1 cellular context compared by ENCODE assay signal in the genomic region with DNA sequence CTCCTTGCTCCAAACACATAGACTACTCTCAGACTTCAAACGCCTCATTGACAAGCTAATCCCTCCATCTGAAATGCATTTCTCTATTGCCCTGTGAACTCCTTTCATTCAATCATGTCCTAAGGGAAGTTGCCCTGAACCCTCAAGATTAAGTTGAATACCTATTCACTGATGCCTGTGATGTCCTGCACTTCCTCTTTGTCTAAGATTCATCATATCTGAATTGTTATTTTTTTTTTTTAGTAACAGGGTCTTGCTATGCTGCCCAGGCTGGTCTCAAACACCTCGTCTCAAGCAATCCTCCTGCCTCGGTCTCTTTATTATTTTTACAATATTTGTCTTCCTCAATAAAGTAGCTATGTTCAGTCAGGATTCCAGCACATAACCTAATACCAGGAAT.
TF ChIP-seq lines count a peak whose summit lies in the region.

No MANE protein-coding gene starts in this region.

TF ChIP-seq in K562, 482 proteins besides CTCF, POLR2A, EP300 and RAD21:
- TF ChIP-seq HNRNPL (IDR thresholded peaks at IDR 0.05; ENCODE audit: low read depth, low read length) (no peak), SPI1 (IDR thresholded peaks at IDR 0.05; ENCODE audit: borderline replicate concordance, low read depth, low read length) (peak; percentile 91), PTRF (tag; IDR thresholded peaks at IDR 0.05) (no peak), MED1 (CRISPR knock-in tag; IDR thresholded peaks at IDR 0.05; ENCODE audit: borderline replicate concordance) (no peak), POLR3G (IDR thresholded peaks at IDR 0.05; ENCODE audit: extremely low read depth, insufficient read length, insufficient replicate concordance) (no peak), BRD4 (IDR thresholded peaks at IDR 0.05) (no peak), NFIX (CRISPR knock-in tag; IDR thresholded peaks at IDR 0.05; ENCODE audit: low read depth) (no peak), ZBTB17 (CRISPR knock-in tag; IDR thresholded peaks at IDR 0.05) (0 out of 2 replicates have a peak, but pooled peaks have one; percentile 44), BCOR (IDR thresholded peaks at IDR 0.05) (0 out of 2 replicates have a peak, but pooled peaks have one; percentile 20), ZSCAN29 (IDR thresholded peaks at IDR 0.05) (no peak), HNRNPLL (IDR thresholded peaks at IDR 0.05; ENCODE audit: low read depth, low read length, poor library complexity, severe bottlenecking) (no peak), NRF1 (conservative IDR thresholded peaks at IDR 0.05 in 1 of 2, IDR thresholded peaks at IDR 0.05 in 1 of 2) (no peak), SP1 (CRISPR knock-in tag; IDR thresholded peaks at IDR 0.05) (no peak), ZNF121 (CRISPR knock-in tag; conservative IDR thresholded peaks at IDR 0.05) (peak; percentile 87), TGIF2 (CRISPR knock-in tag; IDR thresholded peaks at IDR 0.05) (no peak), BHLHE40 (IDR thresholded peaks at IDR 0.05; ENCODE audit: low read length) (no peak), NUFIP1 (IDR thresholded peaks at IDR 0.05; ENCODE audit: partially characterized antibody) (no peak), CBFA2T2 (conservative IDR thresholded peaks at IDR 0.05) (no peak), IFI16 (CRISPR knock-in tag; IDR thresholded peaks at IDR 0.05) (no peak)
- TF ChIP-seq, protein P1, sequence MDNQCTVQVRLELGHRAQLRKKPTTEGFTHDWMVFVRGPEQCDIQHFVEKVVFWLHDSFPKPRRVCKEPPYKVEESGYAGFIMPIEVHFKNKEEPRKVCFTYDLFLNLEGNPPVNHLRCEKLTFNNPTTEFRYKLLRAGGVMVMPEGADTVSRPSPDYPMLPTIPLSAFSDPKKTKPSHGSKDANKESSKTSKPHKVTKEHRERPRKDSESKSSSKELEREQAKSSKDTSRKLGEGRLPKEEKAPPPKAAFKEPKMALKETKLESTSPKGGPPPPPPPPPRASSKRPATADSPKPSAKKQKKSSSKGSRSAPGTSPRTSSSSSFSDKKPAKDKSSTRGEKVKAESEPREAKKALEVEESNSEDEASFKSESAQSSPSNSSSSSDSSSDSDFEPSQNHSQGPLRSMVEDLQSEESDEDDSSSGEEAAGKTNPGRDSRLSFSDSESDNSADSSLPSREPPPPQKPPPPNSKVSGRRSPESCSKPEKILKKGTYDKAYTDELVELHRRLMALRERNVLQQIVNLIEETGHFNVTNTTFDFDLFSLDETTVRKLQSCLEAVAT (IDR thresholded peaks at IDR 0.05), result peak in 1 of 2 experiments; percentile 82; a peak in 2 of 4 replicates
- TF ChIP-seq, protein P2, sequence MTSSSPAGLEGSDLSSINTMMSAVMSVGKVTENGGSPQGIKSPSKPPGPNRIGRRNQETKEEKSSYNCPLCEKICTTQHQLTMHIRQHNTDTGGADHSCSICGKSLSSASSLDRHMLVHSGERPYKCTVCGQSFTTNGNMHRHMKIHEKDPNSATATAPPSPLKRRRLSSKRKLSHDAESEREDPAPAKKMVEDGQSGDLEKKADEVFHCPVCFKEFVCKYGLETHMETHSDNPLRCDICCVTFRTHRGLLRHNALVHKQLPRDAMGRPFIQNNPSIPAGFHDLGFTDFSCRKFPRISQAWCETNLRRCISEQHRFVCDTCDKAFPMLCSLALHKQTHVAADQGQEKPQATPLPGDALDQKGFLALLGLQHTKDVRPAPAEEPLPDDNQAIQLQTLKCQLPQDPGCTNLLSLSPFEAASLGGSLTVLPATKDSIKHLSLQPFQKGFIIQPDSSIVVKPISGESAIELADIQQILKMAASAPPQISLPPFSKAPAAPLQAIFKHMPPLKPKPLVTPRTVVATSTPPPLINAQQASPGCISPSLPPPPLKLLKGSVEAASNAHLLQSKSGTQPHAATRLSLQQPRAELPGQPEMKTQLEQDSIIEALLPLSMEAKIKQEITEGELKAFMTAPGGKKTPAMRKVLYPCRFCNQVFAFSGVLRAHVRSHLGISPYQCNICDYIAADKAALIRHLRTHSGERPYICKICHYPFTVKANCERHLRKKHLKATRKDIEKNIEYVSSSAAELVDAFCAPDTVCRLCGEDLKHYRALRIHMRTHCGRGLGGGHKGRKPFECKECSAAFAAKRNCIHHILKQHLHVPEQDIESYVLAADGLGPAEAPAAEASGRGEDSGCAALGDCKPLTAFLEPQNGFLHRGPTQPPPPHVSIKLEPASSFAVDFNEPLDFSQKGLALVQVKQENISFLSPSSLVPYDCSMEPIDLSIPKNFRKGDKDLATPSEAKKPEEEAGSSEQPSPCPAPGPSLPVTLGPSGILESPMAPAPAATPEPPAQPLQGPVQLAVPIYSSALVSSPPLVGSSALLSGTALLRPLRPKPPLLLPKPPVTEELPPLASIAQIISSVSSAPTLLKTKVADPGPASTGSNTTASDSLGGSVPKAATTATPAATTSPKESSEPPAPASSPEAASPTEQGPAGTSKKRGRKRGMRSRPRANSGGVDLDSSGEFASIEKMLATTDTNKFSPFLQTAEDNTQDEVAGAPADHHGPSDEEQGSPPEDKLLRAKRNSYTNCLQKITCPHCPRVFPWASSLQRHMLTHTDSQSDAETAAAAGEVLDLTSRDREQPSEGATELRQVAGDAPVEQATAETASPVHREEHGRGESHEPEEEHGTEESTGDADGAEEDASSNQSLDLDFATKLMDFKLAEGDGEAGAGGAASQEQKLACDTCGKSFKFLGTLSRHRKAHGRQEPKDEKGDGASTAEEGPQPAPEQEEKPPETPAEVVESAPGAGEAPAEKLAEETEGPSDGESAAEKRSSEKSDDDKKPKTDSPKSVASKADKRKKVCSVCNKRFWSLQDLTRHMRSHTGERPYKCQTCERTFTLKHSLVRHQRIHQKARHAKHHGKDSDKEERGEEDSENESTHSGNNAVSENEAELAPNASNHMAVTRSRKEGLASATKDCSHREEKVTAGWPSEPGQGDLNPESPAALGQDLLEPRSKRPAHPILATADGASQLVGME (CRISPR knock-in tag; IDR thresholded peaks at IDR 0.05), result no peak
- TF ChIP-seq, protein P3, sequence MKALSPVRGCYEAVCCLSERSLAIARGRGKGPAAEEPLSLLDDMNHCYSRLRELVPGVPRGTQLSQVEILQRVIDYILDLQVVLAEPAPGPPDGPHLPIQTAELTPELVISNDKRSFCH (CRISPR knock-in tag; IDR thresholded peaks at IDR 0.05), result no peak
- TF ChIP-seq, protein P3 (tag; IDR thresholded peaks at IDR 0.05), result no peak
- TF ChIP-seq, protein P4, sequence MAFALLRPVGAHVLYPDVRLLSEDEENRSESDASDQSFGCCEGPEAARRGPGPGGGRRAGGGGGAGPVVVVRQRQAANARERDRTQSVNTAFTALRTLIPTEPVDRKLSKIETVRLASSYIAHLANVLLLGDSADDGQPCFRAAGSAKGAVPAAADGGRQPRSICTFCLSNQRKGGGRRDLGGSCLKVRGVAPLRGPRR (CRISPR knock-in tag; IDR thresholded peaks at IDR 0.05), result no peak
- TF ChIP-seq, protein P5, sequence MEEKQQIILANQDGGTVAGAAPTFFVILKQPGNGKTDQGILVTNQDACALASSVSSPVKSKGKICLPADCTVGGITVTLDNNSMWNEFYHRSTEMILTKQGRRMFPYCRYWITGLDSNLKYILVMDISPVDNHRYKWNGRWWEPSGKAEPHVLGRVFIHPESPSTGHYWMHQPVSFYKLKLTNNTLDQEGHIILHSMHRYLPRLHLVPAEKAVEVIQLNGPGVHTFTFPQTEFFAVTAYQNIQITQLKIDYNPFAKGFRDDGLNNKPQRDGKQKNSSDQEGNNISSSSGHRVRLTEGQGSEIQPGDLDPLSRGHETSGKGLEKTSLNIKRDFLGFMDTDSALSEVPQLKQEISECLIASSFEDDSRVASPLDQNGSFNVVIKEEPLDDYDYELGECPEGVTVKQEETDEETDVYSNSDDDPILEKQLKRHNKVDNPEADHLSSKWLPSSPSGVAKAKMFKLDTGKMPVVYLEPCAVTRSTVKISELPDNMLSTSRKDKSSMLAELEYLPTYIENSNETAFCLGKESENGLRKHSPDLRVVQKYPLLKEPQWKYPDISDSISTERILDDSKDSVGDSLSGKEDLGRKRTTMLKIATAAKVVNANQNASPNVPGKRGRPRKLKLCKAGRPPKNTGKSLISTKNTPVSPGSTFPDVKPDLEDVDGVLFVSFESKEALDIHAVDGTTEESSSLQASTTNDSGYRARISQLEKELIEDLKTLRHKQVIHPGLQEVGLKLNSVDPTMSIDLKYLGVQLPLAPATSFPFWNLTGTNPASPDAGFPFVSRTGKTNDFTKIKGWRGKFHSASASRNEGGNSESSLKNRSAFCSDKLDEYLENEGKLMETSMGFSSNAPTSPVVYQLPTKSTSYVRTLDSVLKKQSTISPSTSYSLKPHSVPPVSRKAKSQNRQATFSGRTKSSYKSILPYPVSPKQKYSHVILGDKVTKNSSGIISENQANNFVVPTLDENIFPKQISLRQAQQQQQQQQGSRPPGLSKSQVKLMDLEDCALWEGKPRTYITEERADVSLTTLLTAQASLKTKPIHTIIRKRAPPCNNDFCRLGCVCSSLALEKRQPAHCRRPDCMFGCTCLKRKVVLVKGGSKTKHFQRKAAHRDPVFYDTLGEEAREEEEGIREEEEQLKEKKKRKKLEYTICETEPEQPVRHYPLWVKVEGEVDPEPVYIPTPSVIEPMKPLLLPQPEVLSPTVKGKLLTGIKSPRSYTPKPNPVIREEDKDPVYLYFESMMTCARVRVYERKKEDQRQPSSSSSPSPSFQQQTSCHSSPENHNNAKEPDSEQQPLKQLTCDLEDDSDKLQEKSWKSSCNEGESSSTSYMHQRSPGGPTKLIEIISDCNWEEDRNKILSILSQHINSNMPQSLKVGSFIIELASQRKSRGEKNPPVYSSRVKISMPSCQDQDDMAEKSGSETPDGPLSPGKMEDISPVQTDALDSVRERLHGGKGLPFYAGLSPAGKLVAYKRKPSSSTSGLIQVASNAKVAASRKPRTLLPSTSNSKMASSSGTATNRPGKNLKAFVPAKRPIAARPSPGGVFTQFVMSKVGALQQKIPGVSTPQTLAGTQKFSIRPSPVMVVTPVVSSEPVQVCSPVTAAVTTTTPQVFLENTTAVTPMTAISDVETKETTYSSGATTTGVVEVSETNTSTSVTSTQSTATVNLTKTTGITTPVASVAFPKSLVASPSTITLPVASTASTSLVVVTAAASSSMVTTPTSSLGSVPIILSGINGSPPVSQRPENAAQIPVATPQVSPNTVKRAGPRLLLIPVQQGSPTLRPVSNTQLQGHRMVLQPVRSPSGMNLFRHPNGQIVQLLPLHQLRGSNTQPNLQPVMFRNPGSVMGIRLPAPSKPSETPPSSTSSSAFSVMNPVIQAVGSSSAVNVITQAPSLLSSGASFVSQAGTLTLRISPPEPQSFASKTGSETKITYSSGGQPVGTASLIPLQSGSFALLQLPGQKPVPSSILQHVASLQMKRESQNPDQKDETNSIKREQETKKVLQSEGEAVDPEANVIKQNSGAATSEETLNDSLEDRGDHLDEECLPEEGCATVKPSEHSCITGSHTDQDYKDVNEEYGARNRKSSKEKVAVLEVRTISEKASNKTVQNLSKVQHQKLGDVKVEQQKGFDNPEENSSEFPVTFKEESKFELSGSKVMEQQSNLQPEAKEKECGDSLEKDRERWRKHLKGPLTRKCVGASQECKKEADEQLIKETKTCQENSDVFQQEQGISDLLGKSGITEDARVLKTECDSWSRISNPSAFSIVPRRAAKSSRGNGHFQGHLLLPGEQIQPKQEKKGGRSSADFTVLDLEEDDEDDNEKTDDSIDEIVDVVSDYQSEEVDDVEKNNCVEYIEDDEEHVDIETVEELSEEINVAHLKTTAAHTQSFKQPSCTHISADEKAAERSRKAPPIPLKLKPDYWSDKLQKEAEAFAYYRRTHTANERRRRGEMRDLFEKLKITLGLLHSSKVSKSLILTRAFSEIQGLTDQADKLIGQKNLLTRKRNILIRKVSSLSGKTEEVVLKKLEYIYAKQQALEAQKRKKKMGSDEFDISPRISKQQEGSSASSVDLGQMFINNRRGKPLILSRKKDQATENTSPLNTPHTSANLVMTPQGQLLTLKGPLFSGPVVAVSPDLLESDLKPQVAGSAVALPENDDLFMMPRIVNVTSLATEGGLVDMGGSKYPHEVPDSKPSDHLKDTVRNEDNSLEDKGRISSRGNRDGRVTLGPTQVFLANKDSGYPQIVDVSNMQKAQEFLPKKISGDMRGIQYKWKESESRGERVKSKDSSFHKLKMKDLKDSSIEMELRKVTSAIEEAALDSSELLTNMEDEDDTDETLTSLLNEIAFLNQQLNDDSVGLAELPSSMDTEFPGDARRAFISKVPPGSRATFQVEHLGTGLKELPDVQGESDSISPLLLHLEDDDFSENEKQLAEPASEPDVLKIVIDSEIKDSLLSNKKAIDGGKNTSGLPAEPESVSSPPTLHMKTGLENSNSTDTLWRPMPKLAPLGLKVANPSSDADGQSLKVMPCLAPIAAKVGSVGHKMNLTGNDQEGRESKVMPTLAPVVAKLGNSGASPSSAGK (IDR thresholded peaks at IDR 0.05), result no peak
- TF ChIP-seq, protein P6, sequence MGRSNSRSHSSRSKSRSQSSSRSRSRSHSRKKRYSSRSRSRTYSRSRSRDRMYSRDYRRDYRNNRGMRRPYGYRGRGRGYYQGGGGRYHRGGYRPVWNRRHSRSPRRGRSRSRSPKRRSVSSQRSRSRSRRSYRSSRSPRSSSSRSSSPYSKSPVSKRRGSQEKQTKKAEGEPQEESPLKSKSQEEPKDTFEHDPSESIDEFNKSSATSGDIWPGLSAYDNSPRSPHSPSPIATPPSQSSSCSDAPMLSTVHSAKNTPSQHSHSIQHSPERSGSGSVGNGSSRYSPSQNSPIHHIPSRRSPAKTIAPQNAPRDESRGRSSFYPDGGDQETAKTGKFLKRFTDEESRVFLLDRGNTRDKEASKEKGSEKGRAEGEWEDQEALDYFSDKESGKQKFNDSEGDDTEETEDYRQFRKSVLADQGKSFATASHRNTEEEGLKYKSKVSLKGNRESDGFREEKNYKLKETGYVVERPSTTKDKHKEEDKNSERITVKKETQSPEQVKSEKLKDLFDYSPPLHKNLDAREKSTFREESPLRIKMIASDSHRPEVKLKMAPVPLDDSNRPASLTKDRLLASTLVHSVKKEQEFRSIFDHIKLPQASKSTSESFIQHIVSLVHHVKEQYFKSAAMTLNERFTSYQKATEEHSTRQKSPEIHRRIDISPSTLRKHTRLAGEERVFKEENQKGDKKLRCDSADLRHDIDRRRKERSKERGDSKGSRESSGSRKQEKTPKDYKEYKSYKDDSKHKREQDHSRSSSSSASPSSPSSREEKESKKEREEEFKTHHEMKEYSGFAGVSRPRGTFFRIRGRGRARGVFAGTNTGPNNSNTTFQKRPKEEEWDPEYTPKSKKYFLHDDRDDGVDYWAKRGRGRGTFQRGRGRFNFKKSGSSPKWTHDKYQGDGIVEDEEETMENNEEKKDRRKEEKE (IDR thresholded peaks at IDR 0.05; ENCODE audit: borderline replicate concordance in 1 of 2, control insufficient read depth in 1 of 2, low read depth in 2 of 2, low read length in 1 of 2), result no peak
- TF ChIP-seq, protein P7, sequence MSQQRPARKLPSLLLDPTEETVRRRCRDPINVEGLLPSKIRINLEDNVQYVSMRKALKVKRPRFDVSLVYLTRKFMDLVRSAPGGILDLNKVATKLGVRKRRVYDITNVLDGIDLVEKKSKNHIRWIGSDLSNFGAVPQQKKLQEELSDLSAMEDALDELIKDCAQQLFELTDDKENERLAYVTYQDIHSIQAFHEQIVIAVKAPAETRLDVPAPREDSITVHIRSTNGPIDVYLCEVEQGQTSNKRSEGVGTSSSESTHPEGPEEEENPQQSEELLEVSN (IDR thresholded peaks at IDR 0.05; ENCODE audit: borderline replicate concordance in 1 of 2, extremely low read depth in 1 of 2, insufficient read depth in 1 of 2, insufficient read length in 1 of 2, low read depth in 1 of 2, low read length in 1 of 2, poor library complexity in 1 of 2, severe bottlenecking in 1 of 2), result no peak
- TF ChIP-seq, protein P8, sequence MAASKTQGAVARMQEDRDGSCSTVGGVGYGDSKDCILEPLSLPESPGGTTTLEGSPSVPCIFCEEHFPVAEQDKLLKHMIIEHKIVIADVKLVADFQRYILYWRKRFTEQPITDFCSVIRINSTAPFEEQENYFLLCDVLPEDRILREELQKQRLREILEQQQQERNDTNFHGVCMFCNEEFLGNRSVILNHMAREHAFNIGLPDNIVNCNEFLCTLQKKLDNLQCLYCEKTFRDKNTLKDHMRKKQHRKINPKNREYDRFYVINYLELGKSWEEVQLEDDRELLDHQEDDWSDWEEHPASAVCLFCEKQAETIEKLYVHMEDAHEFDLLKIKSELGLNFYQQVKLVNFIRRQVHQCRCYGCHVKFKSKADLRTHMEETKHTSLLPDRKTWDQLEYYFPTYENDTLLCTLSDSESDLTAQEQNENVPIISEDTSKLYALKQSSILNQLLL (CRISPR knock-in tag; IDR thresholded peaks at IDR 0.05; ENCODE audit: borderline replicate concordance), result no peak
